ENCODE assay signal across 18 cellular contexts in the genomic region with DNA sequence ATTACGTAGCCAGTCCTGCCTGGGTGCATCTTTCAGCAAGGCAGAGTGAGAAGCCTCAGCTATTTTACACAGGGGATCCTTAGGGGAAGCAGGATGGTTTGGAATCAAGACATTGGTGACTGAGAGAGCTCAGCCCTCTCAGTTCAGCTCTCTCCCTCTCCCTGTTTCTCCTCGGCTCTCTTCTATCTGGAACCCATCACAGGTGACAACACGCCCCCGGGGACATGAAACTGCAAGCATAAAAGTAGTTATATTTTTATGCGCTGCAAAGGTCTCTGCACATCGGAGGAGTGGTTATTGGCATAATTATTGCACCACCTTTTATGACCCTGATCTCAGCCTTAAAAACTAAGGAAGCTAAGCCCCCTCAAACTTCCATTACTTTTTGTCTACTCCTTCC.
"Had no signal": no experiment of that assay in that cellular context is flagged by ENCODE, and none has a peak within 500 bp of the region (broad histone marks: within the 10 kb centered on the region; RNA-seq: fewer than 3 reads in every experiment).

No MANE protein-coding gene starts in this region.

- H3K36me3 ChIP-seq: lower lobe of right lung, ovary, transverse colon had no signal

- H3K4me3 ChIP-seq: heart left ventricle, lower lobe of right lung, ovary, skin epidermis, testis, transverse colon had no signal

- H3K27ac ChIP-seq: lower lobe of right lung, skin epidermis, testis, transverse colon had no signal

- H3K27me3 ChIP-seq: dorsolateral prefrontal cortex, heart left ventricle, ovary, testis, transverse colon had no signal

- DNase-seq: cortex of kidney; dorsolateral prefrontal cortex; effector CD8-positive, alpha-beta T cell; heart left ventricle; hypothalamus; lower lobe of right lung; natural killer cell; ovary; stimulated activated CD4-positive, alpha-beta T cell treated with anti-CD3 and anti-CD28 coated beads, Interleukin-2, amount 100 ng/mL, for 24 hours; stimulated activated CD4-positive, alpha-beta T cell treated with anti-CD3 and anti-CD28 coated beads, Interleukin-4, amount 100 ng/mL, for 4 hours; stimulated activated naive B cell treated with anti-CD40 and anti-IgM and Interleukin-4, amounts not matched to agents 10 μg/mL and 1 μg/mL and 100 μg/mL, for 72 hours; stimulated activated naive CD8-positive, alpha-beta T cell treated with anti-CD3 and anti-CD28 coated beads, Interleukin-15, amount 100 ng/mL, for 72 hours; testis; transverse colon had no signal

- H3K9me3 ChIP-seq: heart left ventricle, lower lobe of right lung, ovary, testis, transverse colon had no signal

- H3K4me1 ChIP-seq: testis had no signal

- ATAC-seq: esophagus mucosa; heart left ventricle; left lobe of liver; lower lobe of right lung; natural killer cell; sciatic nerve; stimulated activated naive B cell treated with anti-CD40 and anti-IgM and Interleukin-4, amounts not matched to agents 10 μg/mL and 1 μg/mL and 100 μg/mL, for 72 hours; stimulated activated naive CD8-positive, alpha-beta T cell treated with anti-CD3 and anti-CD28 coated beads, Interleukin-15, amount 100 ng/mL, for 72 hours had no signal
